ENCODE assay signal across 8 cellular contexts in the genomic region with DNA sequence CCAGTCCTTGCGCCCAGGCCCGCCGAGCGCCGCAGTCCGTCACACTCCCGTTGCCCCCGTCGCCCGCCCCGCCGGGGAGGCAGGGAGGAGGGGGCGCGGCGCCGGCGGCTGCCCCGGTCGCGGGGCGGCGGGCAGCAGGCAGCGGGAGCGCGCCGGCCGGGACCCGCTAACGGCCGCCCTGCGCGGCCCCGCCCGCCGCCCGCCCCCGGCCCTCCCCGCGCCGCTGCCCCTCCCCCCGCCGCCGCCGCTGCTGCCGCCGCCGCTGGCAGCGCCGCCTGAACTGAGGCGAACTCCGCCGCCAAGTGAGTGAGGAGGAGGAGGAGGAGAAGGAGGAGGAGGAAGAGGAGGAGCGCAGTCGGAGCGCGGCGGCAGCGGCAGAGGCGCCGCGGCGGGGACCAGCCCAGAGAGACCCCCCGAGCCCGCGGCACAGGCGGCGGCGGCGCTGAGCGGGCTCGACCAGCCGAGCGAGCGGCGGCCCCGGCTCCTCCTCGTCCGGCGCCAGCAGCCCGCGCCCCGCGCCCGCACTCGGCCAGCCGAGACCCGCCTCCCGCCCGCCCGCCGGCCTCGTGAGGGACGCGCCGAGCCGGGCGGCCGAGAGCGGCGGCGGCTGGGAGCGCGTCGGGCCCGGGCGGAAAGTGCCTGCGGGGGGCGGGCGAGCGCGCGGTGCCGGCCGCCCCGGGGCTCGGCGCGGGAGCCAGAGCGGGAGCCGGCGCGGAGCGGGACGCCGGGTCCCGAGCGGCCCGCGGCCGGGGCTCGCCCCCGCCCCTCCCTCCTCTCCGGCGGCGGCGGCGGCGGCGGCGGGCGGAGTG. TPM values are rescaled to one million over a fixed set of nuclear protein-coding genes. Genes with fewer than 3 reads are reported as not detected.
DNase-seq lines count a peak whose midpoint lies in the region; ATAC-seq and TF ChIP-seq lines count a peak whose summit lies in the region.

A gene (plus strand): TSS at position 352 of the 809 bp plus-strand sequence. CDS start 476 bp downstream, outside the sequence.

- H3K27ac ChIP-seq in 22Rv1 = peak within 1 kb of the TSS; percentile 88

- H3K27ac Mint-ChIP-seq in activated CD8-positive, alpha-beta memory T cell treated with anti-CD3 and anti-CD28 coated beads, Interleukin-2, amount 10 ng/mL, durations not matched to agents 7 days and 5 days = peak within 1 kb of the TSS; percentile 87

- peaks cover 2% of the 10 kb centered on the region for H3K36me3 Mint-ChIP-seq in activated CD8-positive, alpha-beta memory T cell treated with anti-CD3 and anti-CD28 coated beads, Interleukin-2, amount 10 ng/mL, durations not matched to agents 7 days and 5 days

- no peak for TF ChIP-seq CTCF in 22Rv1 (IDR thresholded peaks at IDR 0.05)

- DNase-seq in NCI-H774 (lab: John Stamatoyannopoulos, UW) (peak; percentile 82), middle frontal gyrus (ENCODE audit: extremely low spot score, low spot score) (peak; percentile 73)
- DNase-seq in activated CD8-positive, alpha-beta memory T cell treated with anti-CD3 and anti-CD28 coated beads, Interleukin-2, amount 10 ng/mL, durations not matched to agents 7 days and 5 days = peak; percentile 85
- peak; percentile 65 to 71 for DNase-seq in stimulated activated CD8-positive, alpha-beta memory T cell treated with anti-CD3 and anti-CD28 coated beads, Interleukin-2, amount 100 ng/mL, for 1 hour (ENCODE audit: low read depth in 2 of 2)

- H3K9me3 Mint-ChIP-seq in activated CD8-positive, alpha-beta memory T cell treated with anti-CD3 and anti-CD28 coated beads, Interleukin-2, amount 10 ng/mL, durations not matched to agents 7 days and 5 days (ENCODE audit: low read depth) = no peaks in the 10 kb centered on the region

- peak; percentile 23 for ATAC-seq in GM18517 (IDR thresholded peaks at IDR 0.05; ENCODE audit: unreplicated experiment)
- ATAC-seq in HG03039 (IDR thresholded peaks at IDR 0.05; ENCODE audit: unreplicated experiment) = peak; percentile 34
- ATAC-seq in activated CD8-positive, alpha-beta memory T cell treated with anti-CD3 and anti-CD28 coated beads, Interleukin-2, amount 10 ng/mL, durations not matched to agents 7 days and 5 days = peak; percentile 60

- peaks cover 31% of the 10 kb centered on the region for H3K4me1 Mint-ChIP-seq in activated CD8-positive, alpha-beta memory T cell treated with anti-CD3 and anti-CD28 coated beads, Interleukin-2, amount 10 ng/mL, durations not matched to agents 7 days and 5 days

- CTCF ChIA-PET in activated CD8-positive, alpha-beta memory T cell treated with anti-CD3 and anti-CD28 coated beads, Interleukin-2, amount 10 ng/mL, durations not matched to agents 7 days and 5 days (lab: Charles Lee) = interaction anchor here (0.6 to 2.2 kb wide), 2 partner anchors 9 to 139 kb away, joined by 5 to 7 read pairs; no protein-coding TSS in a partner anchor

- H3K4me3 Mint-ChIP-seq in activated CD8-positive, alpha-beta memory T cell treated with anti-CD3 and anti-CD28 coated beads, Interleukin-2, amount 10 ng/mL, durations not matched to agents 7 days and 5 days = peak within 1 kb of the TSS; percentile 89

- peaks cover 15% of the 10 kb centered on the region for H3K27me3 Mint-ChIP-seq in activated CD8-positive, alpha-beta memory T cell treated with anti-CD3 and anti-CD28 coated beads, Interleukin-2, amount 10 ng/mL, durations not matched to agents 7 days and 5 days

- in situ Hi-C loops in endometrial microvascular endothelial cells (cut with HindIII; ENCODE audit: inconsistent ontology term, low pct_unique_long_range_greater_than_20kb, low sequenced_read_pairs) = loop anchor here (25.0 kb wide), 1 partner anchor 227 kb away; no protein-coding TSS in a partner anchor

RNA-seq across cellular contexts. Expression of the gene that starts here (rescaled TPM):
- 10 to 100 TPM; 69.0 to 70.6 TPM for total RNA-seq in activated CD8-positive, alpha-beta memory T cell treated with anti-CD3 and anti-CD28 coated beads, Interleukin-2, amount 10 ng/mL, durations not matched to agents 7 days and 5 days
- 150 TPM for total RNA-seq in endometrial microvascular endothelial cells (ENCODE audit: inconsistent ontology term)

Comparison
In these comparisons a context has a peak if more than half of its experiments do, and no peak if none do; other contexts are left out.
1. Peak in every context shown above with its lines: DNase-seq, ATAC-seq and H3K27ac ChIP-seq.